8 cellular contexts compared by ENCODE assay signal in genomic region chr7:130912910-130913720, GRCh38.
DNase-seq lines count a peak whose midpoint lies in the region; ATAC-seq and TF ChIP-seq lines count a peak whose summit lies in the region.

No MANE protein-coding gene starts in this region.

- no peaks in the 10 kb centered on the region for H3K36me3 ChIP-seq in CD8-positive, alpha-beta T cell (ENCODE audit: insufficient read depth, low read length)
- no peaks in the 10 kb centered on the region for H3K36me3 ChIP-seq in adrenal gland (replicated peaks in 1 of 2)

- peak; percentile 54 to 90 (median 75) for DNase-seq in CD8-positive, alpha-beta T cell
- peak; percentile 68 for DNase-seq in GM20000 (ENCODE audit: low spot score)
- peak in 1 of 2 experiments; percentile 85 for DNase-seq in HL-60 (ENCODE audit: low read depth in 1 of 2, low spot score in 1 of 2)
- peak; percentile 75 to 90 (median 79) for DNase-seq in T-helper 1 cell
- DNase-seq in adrenal gland = peak; percentile 54 to 90 (median 87)
- DNase-seq in iris pigment epithelial cell (ENCODE audit: low read depth) = peak; percentile 99
- DNase-seq in stimulated activated CD4-positive, alpha-beta T cell treated with anti-CD3 and anti-CD28 coated beads, Interleukin-1b, Interleukin-23, amount 100 ng/mL, for 24 hours (ENCODE audit: low read depth in 4 of 4, low spot score in 1 of 4) = peak; percentile 60 to 74 (median 68)
- no peak for DNase-seq in NCI-H2196 (lab: John Stamatoyannopoulos, UW; ENCODE audit: unreplicated experiment)

- peak in 1 of 2 donors; percentile 78 for TF ChIP-seq POLR2A in adrenal gland (IDR thresholded peaks at IDR 0.05)

- peak overlapping the region; percentile 90 for H3K27ac Mint-ChIP-seq in CD8-positive, alpha-beta T cell

- H3K36me3 Mint-ChIP-seq in CD8-positive, alpha-beta T cell = peaks cover 42% of the 10 kb centered on the region

- intact Hi-C loops in CD8-positive, alpha-beta T cell (cut with DNase I, micrococcal nuclease) = loop anchor here (1.0 to 5.0 kb wide), 7 partner anchors 17 to 414 kb away; partner anchors contain the start of gene MKLN1 (in 1 of the 2)
- intact Hi-C loops in adrenal gland (cut with DNase I) = no loop called here

- H3K27me3 ChIP-seq in CD8-positive, alpha-beta T cell (ENCODE audit: insufficient read depth, low read length) = no peaks in the 10 kb centered on the region
- H3K27me3 ChIP-seq in HL-60 (ENCODE audit: insufficient read depth, poor library complexity, severe bottlenecking) (no peaks in the 10 kb centered on the region), adrenal gland (no peaks in the 10 kb centered on the region)

- no peak for TF ChIP-seq CTCF in CD8-positive, alpha-beta T cell (IDR thresholded peaks at IDR 0.05)
- TF ChIP-seq CTCF in GM20000 (IDR thresholded peaks at IDR 0.05; ENCODE audit: extremely low read depth, missing control alignments) (no peak), HL-60 (IDR thresholded peaks at IDR 0.05; ENCODE audit: insufficient read depth, low read length) (no peak), adrenal gland (IDR thresholded peaks at IDR 0.05) (no peak)

- peaks cover 69% of the 10 kb centered on the region for H3K4me1 ChIP-seq in CD8-positive, alpha-beta T cell (ENCODE audit: insufficient read depth, low read length)
- peaks cover 51 to 72% of the 10 kb centered on the region in 2 donors for H3K4me1 ChIP-seq in adrenal gland (replicated peaks in 1 of 2)

- H3K4me1 Mint-ChIP-seq in CD8-positive, alpha-beta T cell (ENCODE audit: low read depth) = peaks cover 90% of the 10 kb centered on the region

- peak; percentile 82 for ATAC-seq in CD8-positive, alpha-beta T cell

- peak overlapping the region; percentile 84 for H3K27ac ChIP-seq in CD8-positive, alpha-beta T cell (ENCODE audit: low read depth, low read length)
- H3K27ac ChIP-seq in HL-60 (replicated peaks) = peak overlapping the region; percentile 91
- peak overlapping the region; percentile 73 to 94 (median 91) for H3K27ac ChIP-seq in adrenal gland

- H3K9me3 Mint-ChIP-seq in CD8-positive, alpha-beta T cell = no peaks in the 10 kb centered on the region

- H3K4me3 ChIP-seq in CD8-positive, alpha-beta T cell (ENCODE audit: low read depth, low read length) = peak overlapping the region; percentile 82
- peak overlapping the region; percentile 52 for H3K4me3 ChIP-seq in HL-60 (replicated peaks; ENCODE audit: insufficient read depth, low read length)
- H3K4me3 ChIP-seq in adrenal gland = peak overlapping the region in 2 of 4 donors; percentile 26 to 51

- CTCF ChIA-PET in CD8-positive, alpha-beta T cell (lab: Charles Lee) = interaction anchor here (0.6 to 1.9 kb wide), 5 partner anchors 16 to 1040 kb away, joined by 3 to 7 read pairs (median 3); no protein-coding TSS in a partner anchor

- H3K4me3 Mint-ChIP-seq in CD8-positive, alpha-beta T cell = peak overlapping the region; percentile 92

- H3K9me3 ChIP-seq in CD8-positive, alpha-beta T cell (ENCODE audit: low read length) = no peaks in the 10 kb centered on the region
- no peaks in the 10 kb centered on the region for H3K9me3 ChIP-seq in adrenal gland (replicated peaks in 1 of 3)

- WGBS in adrenal gland, 4 donors = 3 to 7% (median 6%) methylated on average over 16 to 17 of the region's 17 CpGs

- POLR2A ChIA-PET in CD8-positive, alpha-beta T cell (lab: Charles Lee) = interaction anchor here (0.6 to 1.9 kb wide), 6 partner anchors 9 to 426 kb away, joined by 3 to 6 read pairs (median 5); no protein-coding TSS in a partner anchor

- H3K27me3 Mint-ChIP-seq in CD8-positive, alpha-beta T cell (ENCODE audit: low read depth) = no peaks in the 10 kb centered on the region

Comparison
In these comparisons a context has a peak if more than half of its experiments do, and no peak if none do; other contexts are left out.
1. intact Hi-C loops: an anchor here in CD8-positive, alpha-beta T cell (1.0 to 5.0 kb wide); none called in adrenal gland.